15 cellular contexts compared by ENCODE assay signal in the genomic region with DNA sequence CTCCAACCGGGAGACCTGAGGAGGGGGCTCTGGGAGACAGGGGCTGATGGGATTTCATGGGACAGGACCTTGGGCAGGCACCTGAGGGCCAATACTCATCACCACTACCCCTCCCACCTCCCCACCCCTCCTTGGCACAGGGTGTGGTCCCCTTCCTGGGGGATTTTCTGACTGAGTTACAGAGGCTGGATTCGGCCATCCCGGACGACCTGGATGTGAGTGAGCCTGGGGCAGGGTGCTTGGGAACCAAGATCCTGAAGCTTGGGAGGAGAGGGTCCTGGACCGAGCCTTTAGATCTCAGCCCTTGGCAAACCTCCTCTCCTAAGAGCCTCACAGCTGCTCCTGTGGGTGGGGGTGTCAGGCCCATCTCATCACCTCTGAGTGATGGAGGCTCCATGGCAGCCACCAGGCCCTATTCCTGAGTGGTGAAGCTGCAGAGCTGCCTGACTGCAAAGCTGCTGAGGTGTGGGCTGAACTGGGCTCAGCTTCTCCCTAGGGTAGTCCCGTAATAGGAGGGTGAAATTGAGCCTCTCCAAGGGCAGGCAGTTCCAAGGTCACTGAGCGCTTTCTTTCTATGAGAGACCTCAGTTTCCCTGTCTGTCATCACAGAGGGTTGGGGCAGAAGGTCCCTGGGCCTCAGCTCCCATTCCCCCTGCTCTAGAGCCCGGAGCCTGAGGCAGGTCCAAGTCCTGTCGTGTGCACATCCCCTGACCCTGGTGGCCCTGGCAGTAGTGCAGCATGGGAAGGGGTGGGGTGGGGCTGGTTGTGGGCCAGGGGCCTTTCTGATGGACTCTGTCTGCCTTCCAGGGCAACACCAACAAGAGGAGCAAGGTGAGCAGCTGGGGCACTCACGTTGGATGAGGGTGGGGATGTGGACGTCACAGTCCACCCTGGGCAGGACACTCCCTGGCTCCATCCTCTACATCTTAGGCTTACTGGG. TPM values are rescaled to one million over a fixed set of nuclear protein-coding genes. Genes with fewer than 3 reads are reported as not detected.
A peak's percentile ranks its signal among the peaks of the same experiment; 100 is the strongest.
DNase-seq lines count a peak whose midpoint lies in the region; ATAC-seq and TF ChIP-seq lines count a peak whose summit lies in the region.
"Had no signal": no experiment of that assay in that cellular context is flagged by ENCODE, and none has a peak within 500 bp of the region (broad histone marks: within the 10 kb centered on the region; RNA-seq: fewer than 3 reads in every experiment).

No MANE protein-coding gene starts in this region.

- CTCF ChIA-PET in activated B cell treated with CpG ODN at 0.5 μM for 24 hours (lab: Charles Lee) (interaction anchor here (1.8 to 3.0 kb wide), 2 partner anchors 74 to 153 kb away, joined by 4 to 10 read pairs; no protein-coding TSS in a partner anchor), A673 (lab: Charles Lee) (no interaction called here)

- intact Hi-C loops in activated B cell treated with CpG ODN at 0.5 μM for 24 hours (cut with micrococcal nuclease) (loop anchor here (2.0 kb wide), 1 partner anchor 142 kb away; the partner anchor contains the start of gene DERL3), A673 (cut with micrococcal nuclease; ENCODE audit: unreplicated experiment) (no loop called here)

- H3K4me1 ChIP-seq in A673 (ENCODE audit: insufficient read depth, low read length, poor library complexity, severe bottlenecking), result no peaks in the 10 kb centered on the region
- H3K4me1 ChIP-seq: tibial artery had no signal

- no peak overlapping the region for H3K27ac ChIP-seq in A673 (ENCODE audit: low read depth, low read length, poor library complexity, severe bottlenecking)
- H3K27ac ChIP-seq: tibial artery had no signal

- H3K36me3 Mint-ChIP-seq in activated B cell treated with CpG ODN at 0.5 μM for 24 hours (ENCODE audit: low read depth), result peaks cover 62% of the 10 kb centered on the region
- H3K36me3 Mint-ChIP-seq in immature natural killer cell, result peaks cover 23 to 43% (median 32%) of the 10 kb centered on the region in 3 donors
- peaks cover 39 to 61% of the 10 kb centered on the region in 2 donors for H3K36me3 Mint-ChIP-seq in stimulated activated naive B cell treated with anti-CD40 and anti-IgM and Interleukin-4, amounts not matched to agents 10 μg/mL and 1 μg/mL and 100 μg/mL, for 72 hours

- H3K4me3 Mint-ChIP-seq in activated B cell treated with CpG ODN at 0.5 μM for 24 hours (no peak overlapping the region), immature natural killer cell (peak overlapping the region; percentile 84 to 98 (median 90))
- H3K4me3 Mint-ChIP-seq in stimulated activated naive B cell treated with anti-CD40 and anti-IgM and Interleukin-4, amounts not matched to agents 10 μg/mL and 1 μg/mL and 100 μg/mL, for 72 hours, result no peak overlapping the region

- H3K4me3 ChIP-seq in A673 (ENCODE audit: low read depth, low read length, poor library complexity, severe bottlenecking), result no peak overlapping the region
- H3K4me3 ChIP-seq in MG63, result no peak overlapping the region
- H3K4me3 ChIP-seq: tibial artery had no signal

- POLR2A ChIA-PET in activated B cell treated with CpG ODN at 0.5 μM for 24 hours (lab: Charles Lee), result interaction anchor here (0.8 to 1.7 kb wide), 3 partner anchors 20 to 197 kb away, joined by 3 to 19 read pairs (median 4); partner anchors contain the start of genes MIF, VPREB3 and ZNF70
- POLR2A ChIA-PET in A673 (lab: Charles Lee; ENCODE audit: low non-redundant PET), result no interaction called here

- H3K27me3 ChIP-seq in A673 (replicated peaks; ENCODE audit: insufficient read depth, low read depth, low read length, poor library complexity) (no peaks in the 10 kb centered on the region), MG63 (no peaks in the 10 kb centered on the region)
- H3K27me3 ChIP-seq: tibial artery had no signal

- no peak for TF ChIP-seq CTCF in activated B cell treated with CpG ODN at 0.5 μM for 24 hours (IDR thresholded peaks at IDR 0.05)
- TF ChIP-seq CTCF in A673 (conservative IDR thresholded peaks at IDR 0.05; ENCODE audit: low read depth, low read length), result no peak

- H3K36me3 ChIP-seq in A673 (ENCODE audit: insufficient read depth, low read length, poor library complexity, severe bottlenecking) (peaks cover 28% of the 10 kb centered on the region), MG63 (peaks cover 8% of the 10 kb centered on the region; the same call in 1 of the 2 replicates)

- peak overlapping the region; percentile 95 for H3K27ac Mint-ChIP-seq in activated B cell treated with CpG ODN at 0.5 μM for 24 hours
- H3K27ac Mint-ChIP-seq in immature natural killer cell, result peak overlapping the region; percentile 98 to 100 (median 100)
- peak overlapping the region; percentile 98 for H3K27ac Mint-ChIP-seq in stimulated activated naive B cell treated with anti-CD40 and anti-IgM and Interleukin-4, amounts not matched to agents 10 μg/mL and 1 μg/mL and 100 μg/mL, for 72 hours

- no TSS peak for BruUV-seq in A673 (replicated peaks; lab: Mats Ljungman, UMichigan)

- ATAC-seq in activated B cell treated with CpG ODN at 0.5 μM for 24 hours (ENCODE audit: low read depth), result no peak
- no peak for ATAC-seq in stimulated activated naive B cell treated with anti-CD40 and anti-IgM and Interleukin-4, amounts not matched to agents 10 μg/mL and 1 μg/mL and 100 μg/mL, for 72 hours (replicated peaks)

- H3K27me3 Mint-ChIP-seq in activated B cell treated with CpG ODN at 0.5 μM for 24 hours (no peaks in the 10 kb centered on the region), immature natural killer cell (ENCODE audit: low read depth in 3 of 3) (peaks cover 1 to 6% (median 4%) of the 10 kb centered on the region in 3 donors)
- no peaks in the 10 kb centered on the region for H3K27me3 Mint-ChIP-seq in stimulated activated naive B cell treated with anti-CD40 and anti-IgM and Interleukin-4, amounts not matched to agents 10 μg/mL and 1 μg/mL and 100 μg/mL, for 72 hours

- peaks cover 25% of the 10 kb centered on the region for H3K4me1 Mint-ChIP-seq in activated B cell treated with CpG ODN at 0.5 μM for 24 hours
- peaks cover 44 to 49% of the 10 kb centered on the region in 2 donors for H3K4me1 Mint-ChIP-seq in immature natural killer cell
- H3K4me1 Mint-ChIP-seq in stimulated activated naive B cell treated with anti-CD40 and anti-IgM and Interleukin-4, amounts not matched to agents 10 μg/mL and 1 μg/mL and 100 μg/mL, for 72 hours, result peaks cover 31 to 44% of the 10 kb centered on the region in 2 donors

- peak; percentile 58 for DNase-seq in activated effector memory CD4-positive, alpha-beta T cell treated with anti-CD3 and anti-CD28 coated beads, Interleukin-2, amount 50 U/mL, for 16 hours
- DNase-seq in activated effector memory CD4-positive, alpha-beta T cell treated with Interleukin-2 at 50 U/mL for 16 hours, result no peak
- DNase-seq in activated B cell treated with CpG ODN at 0.5 μM for 24 hours, result no peak
- no peak for DNase-seq in immature natural killer cell
- no peak for DNase-seq in stimulated activated naive B cell treated with anti-CD40 and anti-IgM and Interleukin-4, amounts not matched to agents 10 μg/mL and 1 μg/mL and 100 μg/mL, for 72 hours
- DNase-seq in A673 (ENCODE audit: low spot score), result no peak
- DNase-seq in Kasumi-1 (lab: John Stamatoyannopoulos, UW), result no peak
- no peak for DNase-seq in MG63
- DNase-seq: DMS 273 treated with DMSO at 0.1 percent for 48 hours; effector CD4-positive, alpha-beta T cell; HCEC 1CT; midbrain; SHP77 treated with DMSO at 0.1 percent for 48 hours; tibial artery had no signal

- H3K9me3 Mint-ChIP-seq in activated B cell treated with CpG ODN at 0.5 μM for 24 hours, result no peaks in the 10 kb centered on the region
- no peaks in the 10 kb centered on the region for H3K9me3 Mint-ChIP-seq in immature natural killer cell
- H3K9me3 Mint-ChIP-seq in stimulated activated naive B cell treated with anti-CD40 and anti-IgM and Interleukin-4, amounts not matched to agents 10 μg/mL and 1 μg/mL and 100 μg/mL, for 72 hours, result no peaks in the 10 kb centered on the region

- no peaks in the 10 kb centered on the region for H3K9me3 ChIP-seq in A673 (ENCODE audit: low read depth, low read length, poor library complexity, severe bottlenecking)
- no peaks in the 10 kb centered on the region for H3K9me3 ChIP-seq in MG63
- H3K9me3 ChIP-seq: tibial artery had no signal

RNA-seq across cellular contexts. Expression of gene RGL4, which starts 6.5 kb away (rescaled TPM):
- 0.42 and 0.81 TPM in 2 replicates for total RNA-seq in activated B cell treated with CpG ODN at 0.5 μM for 24 hours
- 10 to 100 TPM; 40.6 to 47.8 (median 42.8) TPM for polyA plus RNA-seq in immature natural killer cell
- not detected in 2 replicates for total RNA-seq in A673 (2021)
- not detected in 2 replicates for total RNA-seq in MG63 (2014; rRNA removed; shearing (Covaris generic); ENCODE audit: low replicate concordance)
- polyA plus RNA-seq: AG04450 had no signal

RNA-seq across cellular contexts. Expression of gene ZNF70, which starts 53.6 kb away (rescaled TPM):
- total RNA-seq in activated B cell treated with CpG ODN at 0.5 μM for 24 hours (4.0 and 4.9 TPM in 2 replicates), A673 (2021) (9.6 and 9.7 TPM in 2 replicates)
- under 1 TPM in 2 of 3 donors, not detected in 1; 0.29 to 1.00 TPM for polyA plus RNA-seq in immature natural killer cell
- 2.4 and 3.9 TPM in 2 replicates for total RNA-seq in MG63 (2014; rRNA removed; shearing (Covaris generic); ENCODE audit: low replicate concordance)

RNA-seq across cellular contexts. Expression of gene VPREB3, which starts 56.9 kb away (rescaled TPM):
- total RNA-seq in activated B cell treated with CpG ODN at 0.5 μM for 24 hours, result 15.0 and 15.9 TPM in 2 replicates
- polyA plus RNA-seq in immature natural killer cell, result 1 to 10 TPM in 1 of 3 donors, not detected in 2; 1.3 TPM
- total RNA-seq in A673 (2021), result 0.74 and 0.88 TPM in 2 replicates
- not detected in 2 replicates for total RNA-seq in MG63 (2014; rRNA removed; shearing (Covaris generic); ENCODE audit: low replicate concordance)
- polyA plus RNA-seq: AG04450 had no signal

Comparison
In these comparisons a context has a peak if more than half of its experiments do, and no peak if none do; other contexts are left out.
1. H3K4me3 Mint-ChIP-seq: peak in immature natural killer cell (5 of 5); none in activated B cell treated with CpG ODN at 0.5 μM for 24 hours (single experiment) and stimulated activated naive B cell treated with anti-CD40 and anti-IgM and Interleukin-4, amounts not matched to agents 10 μg/mL and 1 μg/mL and 100 μg/mL, for 72 hours (0 of 2).
2. Peak in every context shown above with its lines, with median percentiles within 50 percentile points of each other: H3K27ac Mint-ChIP-seq.